13 cellular contexts compared by ENCODE assay signal in genomic region chr20:44648068-44648467, GRCh38. TPM values are rescaled to one million over a fixed set of nuclear protein-coding genes. Genes with fewer than 3 reads are reported as not detected.
DNase-seq lines count a peak whose midpoint lies in the region; TF ChIP-seq lines count a peak whose summit lies in the region.
"Had no signal": no experiment of that assay in that cellular context is flagged by ENCODE, and none has a peak within 500 bp of the region (broad histone marks: within the 10 kb centered on the region; RNA-seq: fewer than 3 reads in every experiment).

No MANE protein-coding gene starts in this region.

- H3K36me3 ChIP-seq in hepatocyte (replicated peaks; ENCODE audit: insufficient read depth, low read depth) = no peaks in the 10 kb centered on the region

- H3K79me2 ChIP-seq in hepatocyte = no peaks in the 10 kb centered on the region

- 92% methylated on average over 5 of the region's 5 CpGs for WGBS in hepatocyte (ENCODE audit: low lambda C conversion rate, missing lambda C conversion rate)

- no peaks in the 10 kb centered on the region for H3K9me2 ChIP-seq in hepatocyte (replicated peaks; ENCODE audit: insufficient read depth)

- no peak overlapping the region for H3K27ac ChIP-seq in hepatocyte

- no peak overlapping the region for H3K4me3 ChIP-seq in hepatocyte

- H4K20me1 ChIP-seq in hepatocyte (ENCODE audit: insufficient read depth, poor library complexity, severe bottlenecking) = no peaks in the 10 kb centered on the region

- H2AFZ ChIP-seq in hepatocyte = no peak overlapping the region

- peaks cover 4% of the 10 kb centered on the region for H3K4me1 ChIP-seq in hepatocyte (ENCODE audit: insufficient read depth)

- DNase-seq in T-helper 1 cell (no peak), RPMI8226 (peak; percentile 28), immature natural killer cell (no peak), cerebellum (ENCODE audit: low spot score) (no peak), GM03348 (ENCODE audit: low spot score) (no peak), hepatocyte (ENCODE audit: low spot score) (no peak)
- DNase-seq: 8988T; activated CD8-positive, alpha-beta memory T cell treated with anti-CD3 and anti-CD28 coated beads, Interleukin-2, amount 50 U/mL, for 48 hours; NCI-H2029; stimulated activated CD4-positive, alpha-beta T cell treated with anti-CD3 and anti-CD28 coated beads, Interleukin-15, amount 100 ng/mL, for 24 hours; stimulated activated naive CD8-positive, alpha-beta T cell treated with anti-CD3 and anti-CD28 coated beads, Interleukin-15, amount 100 ng/mL, for 72 hours had no signal

- peak overlapping the region; percentile 16 for H3K4me3 Mint-ChIP-seq in T-helper 1 cell treated with Interleukin-12 subunit alpha and Interleukin-12 subunit beta and Interleukin-4 antibody, amounts not matched to agents 30 μg/mL and 1 μg/mL, for 36 hours
- H3K4me3 Mint-ChIP-seq in immature natural killer cell = peak overlapping the region in 2 of 5 donors; percentile 7 to 64
- H3K4me3 Mint-ChIP-seq: stimulated activated naive CD8-positive, alpha-beta T cell treated with anti-CD3 and anti-CD28 coated beads, Interleukin-15, amount 100 ng/mL, for 72 hours had no signal

- peaks cover 69% of the 10 kb centered on the region for H3K4me1 Mint-ChIP-seq in T-helper 1 cell treated with Interleukin-12 subunit alpha and Interleukin-12 subunit beta and Interleukin-4 antibody, amounts not matched to agents 30 μg/mL and 1 μg/mL, for 36 hours (ENCODE audit: low read depth)
- peaks cover 85 to 89% of the 10 kb centered on the region in 2 donors for H3K4me1 Mint-ChIP-seq in immature natural killer cell

- peak overlapping the region; percentile 67 for H3K27ac Mint-ChIP-seq in T-helper 1 cell treated with Interleukin-12 subunit alpha and Interleukin-12 subunit beta and Interleukin-4 antibody, amounts not matched to agents 30 μg/mL and 1 μg/mL, for 36 hours
- H3K27ac Mint-ChIP-seq in immature natural killer cell = peak overlapping the region in 4 of 6 donors; percentile 63 to 97 (median 94)

- TF ChIP-seq CTCF in GM12873 (IDR thresholded peaks at IDR 0.05; ENCODE audit: insufficient read depth, low read depth, low read length, missing control alignments) = peak; percentile 22
- TF ChIP-seq CTCF in hepatocyte (IDR thresholded peaks at IDR 0.05; ENCODE audit: poor library complexity) = no peak

- H3K27me3 ChIP-seq in hepatocyte = no peaks in the 10 kb centered on the region

- H3K36me3 Mint-ChIP-seq in T-helper 1 cell treated with Interleukin-12 subunit alpha and Interleukin-12 subunit beta and Interleukin-4 antibody, amounts not matched to agents 30 μg/mL and 1 μg/mL, for 36 hours (ENCODE audit: low read depth) = peaks cover 17% of the 10 kb centered on the region
- peaks cover 0 to 7% (median 4%) of the 10 kb centered on the region in 3 donors for H3K36me3 Mint-ChIP-seq in immature natural killer cell

- no peaks in the 10 kb centered on the region for H3K27me3 Mint-ChIP-seq in T-helper 1 cell treated with Interleukin-12 subunit alpha and Interleukin-12 subunit beta and Interleukin-4 antibody, amounts not matched to agents 30 μg/mL and 1 μg/mL, for 36 hours (ENCODE audit: low read depth)
- H3K27me3 Mint-ChIP-seq in immature natural killer cell (ENCODE audit: low read depth in 3 of 3) = peaks cover 3 to 8% (median 3%) of the 10 kb centered on the region in 3 donors
- H3K27me3 Mint-ChIP-seq: stimulated activated naive CD8-positive, alpha-beta T cell treated with anti-CD3 and anti-CD28 coated beads, Interleukin-15, amount 100 ng/mL, for 72 hours had no signal

- H3K4me2 ChIP-seq in hepatocyte = no peak overlapping the region

- no peaks in the 10 kb centered on the region for H3K9me3 ChIP-seq in hepatocyte (ENCODE audit: low read depth)

- no peaks in the 10 kb centered on the region for H3K9me3 Mint-ChIP-seq in T-helper 1 cell treated with Interleukin-12 subunit alpha and Interleukin-12 subunit beta and Interleukin-4 antibody, amounts not matched to agents 30 μg/mL and 1 μg/mL, for 36 hours
- H3K9me3 Mint-ChIP-seq in immature natural killer cell = no peaks in the 10 kb centered on the region
- H3K9me3 Mint-ChIP-seq: stimulated activated naive CD8-positive, alpha-beta T cell treated with anti-CD3 and anti-CD28 coated beads, Interleukin-15, amount 100 ng/mL, for 72 hours had no signal

RNA-seq across cellular contexts. Expression of gene ADA, which starts 3.4 kb away (rescaled TPM):
- polyA plus RNA-seq in immature natural killer cell (100 to 1,000 TPM in 2 of 3 donors, 10 to 100 TPM in 1; 96.9 to 150 (median 124) TPM), hepatocyte (13.5 and 18.5 TPM in 2 replicates)
- total RNA-seq in cerebellum (1.7 TPM), hepatocyte (10.4 and 15.5 TPM in 2 replicates)
